ENCODE assay signal across 25 cellular contexts in genomic region chr6:122621638-122622037, GRCh38. TPM values are rescaled to one million over a fixed set of nuclear protein-coding genes. Genes with fewer than 3 reads are reported as not detected.
DNase-seq lines count a peak whose midpoint lies in the region; TF ChIP-seq lines count a peak whose summit lies in the region.
"Had no signal": no experiment of that assay in that cellular context is flagged by ENCODE, and none has a peak within 500 bp of the region (broad histone marks: within the 10 kb centered on the region; RNA-seq: fewer than 3 reads in every experiment).

No MANE protein-coding gene starts in this region.

- H3K4me1 ChIP-seq in GM23248 (ENCODE audit: insufficient read depth) = no peaks in the 10 kb centered on the region
- H3K4me1 ChIP-seq: psoas muscle had no signal

- no peaks in the 10 kb centered on the region for H4K20me1 ChIP-seq in GM23248 (ENCODE audit: insufficient read depth)

- H3K27ac ChIP-seq in GM23248 = no peak overlapping the region
- H3K27ac ChIP-seq: HL-60, psoas muscle had no signal

- H3K4me1 Mint-ChIP-seq in progenitor cell of endocrine pancreas (ENCODE audit: low read depth) = peaks cover 24% of the 10 kb centered on the region
- H3K4me1 Mint-ChIP-seq: CD8-positive, alpha-beta memory T cell; memory B cell had no signal

- no peaks in the 10 kb centered on the region for H3F3A ChIP-seq in GM23248 (ENCODE audit: insufficient read depth)

- H3K36me3 Mint-ChIP-seq in progenitor cell of endocrine pancreas (ENCODE audit: insufficient read depth) = no peaks in the 10 kb centered on the region
- H3K36me3 Mint-ChIP-seq: activated naive CD4-positive, alpha-beta T cell treated with anti-CD3 and anti-CD28 coated beads, Interleukin-2, amount 50 U/mL, for 72 hours; CD8-positive, alpha-beta memory T cell; memory B cell had no signal

- H3K9me3 Mint-ChIP-seq in progenitor cell of endocrine pancreas (ENCODE audit: low read depth) = no peaks in the 10 kb centered on the region
- H3K9me3 Mint-ChIP-seq: activated naive CD4-positive, alpha-beta T cell treated with anti-CD3 and anti-CD28 coated beads, Interleukin-2, amount 50 U/mL, for 72 hours; activated T-helper 2 cell treated with anti-CD3 and anti-CD28 coated beads, Interferon-gamma antibody, Interleukin-2, Interleukin-4, amounts not matched to agents 10 μg/mL and 5 μg/mL and 100 μg/mL, durations not matched to agents 14 hours and 24 hours and 36 hours; H9; memory B cell had no signal

- in situ Hi-C loops in GM23248 (cut with MboI) = no loop called here

- H3K27me3 ChIP-seq in GM23248 (replicated peaks; ENCODE audit: insufficient read depth) = 0 out of 2 replicates have a peak, but pooled peaks cover 10% of the 10 kb centered on the region

- DNase-seq in NCI-H2171 treated with DMSO at 0.1 percent for 48 hours (lab: John Stamatoyannopoulos, UW) (peak; percentile 59), NCI-H2171 (lab: John Stamatoyannopoulos, UW) (no peak), NCI-H1436 treated with DMSO at 0.1 percent for 48 hours (lab: John Stamatoyannopoulos, UW) (peak; percentile 15), NCI-H69 (lab: John Stamatoyannopoulos, UW) (peak; percentile 96), progenitor cell of endocrine pancreas (ENCODE audit: low spot score, unreplicated experiment) (no peak), NOMO-1 treated with DMSO at 0.1 percent for 48 hours (lab: John Stamatoyannopoulos, UW; ENCODE audit: unreplicated experiment) (no peak), GM23248 (no peak), SIG-M5 (lab: John Stamatoyannopoulos, UW) (no peak)
- DNase-seq: activated CD4-positive, alpha-beta T cell treated with anti-CD3 and anti-CD28 coated beads, Interleukin-2, amount 50 U/mL, for 48 hours; activated CD4-positive, CD25-positive, alpha-beta regulatory T cell; activated CD8-positive, alpha-beta memory T cell treated with anti-CD3 and anti-CD28 coated beads, Interleukin-2, amount 50 U/mL, for 4 hours; anterior cingulate cortex; CD8-positive, alpha-beta memory T cell; cortex of kidney; foreskin melanocyte; H9; left colon; NCI-H1048; psoas muscle; T-helper 9 cell; trophoblast cell had no signal

- no peaks in the 10 kb centered on the region for H3K36me3 ChIP-seq in GM23248 (ENCODE audit: low read depth)

- no peaks in the 10 kb centered on the region for H3K27me3 Mint-ChIP-seq in progenitor cell of endocrine pancreas

- H3K9me3 ChIP-seq in GM23248 (ENCODE audit: low read depth) = no peaks in the 10 kb centered on the region
- H3K9me3 ChIP-seq: psoas muscle had no signal

- no peak overlapping the region for H3K4me2 ChIP-seq in GM23248 (ENCODE audit: unreplicated experiment)

- H3K9me2 ChIP-seq in GM23248 (ENCODE audit: insufficient read depth) = no peaks in the 10 kb centered on the region

- H3K4me3 Mint-ChIP-seq in progenitor cell of endocrine pancreas (ENCODE audit: low read depth) = no peak overlapping the region
- H3K4me3 Mint-ChIP-seq: CD8-positive, alpha-beta memory T cell; H9; memory B cell had no signal

- no peak for TF ChIP-seq CTCF in progenitor cell of endocrine pancreas (IDR thresholded peaks at IDR 0.05; ENCODE audit: unreplicated experiment)

- peak overlapping the region; percentile 54 for H3K27ac Mint-ChIP-seq in progenitor cell of endocrine pancreas
- H3K27ac Mint-ChIP-seq: activated naive CD4-positive, alpha-beta T cell treated with anti-CD3 and anti-CD28 coated beads, Interleukin-2, amount 50 U/mL, for 72 hours; activated T-helper 2 cell treated with anti-CD3 and anti-CD28 coated beads, Interferon-gamma antibody, Interleukin-2, Interleukin-4, amounts not matched to agents 10 μg/mL and 5 μg/mL and 100 μg/mL, durations not matched to agents 14 hours and 24 hours and 36 hours; CD8-positive, alpha-beta memory T cell; memory B cell had no signal

- 9 to 20% methylated on average over 2 of the region's 2 CpGs for WGBS in GM23248 (ENCODE audit: low coverage in 1 of 2, low lambda C conversion rate in 2 of 2, missing lambda C conversion rate in 2 of 2), 2 experiments

- H3K79me2 ChIP-seq in GM23248 (ENCODE audit: insufficient read depth) = no peaks in the 10 kb centered on the region

- no peak overlapping the region for H2AFZ ChIP-seq in GM23248

- no peak overlapping the region for H3K9ac ChIP-seq in GM23248

- no peak overlapping the region for H3K4me3 ChIP-seq in GM23248
- H3K4me3 ChIP-seq: psoas muscle had no signal

RNA-seq across cellular contexts. Expression of gene PKIB, which starts 11.4 kb away (rescaled TPM):
- 44.8 and 56.9 TPM in 2 replicates for total RNA-seq in progenitor cell of endocrine pancreas
- 1.3 TPM in 1 of 2 replicates, not detected in the other for total RNA-seq in GM23248 (2014; rRNA removed; shearing (Covaris generic))
- 0.40 and 0.77 TPM in 2 replicates for polyA plus RNA-seq in GM23248 (2016; fragmentation: Nextera tagmentation; extraction: Ambion mirVana)

Comparison
In these comparisons a context has a peak if more than half of its experiments do, and no peak if none do; other contexts are left out.
1. DNase-seq: peak in NCI-H2171 treated with DMSO at 0.1 percent for 48 hours (single experiment), NCI-H1436 treated with DMSO at 0.1 percent for 48 hours (single experiment) and NCI-H69 (single experiment); none in NCI-H2171 (single experiment), progenitor cell of endocrine pancreas (single experiment), NOMO-1 treated with DMSO at 0.1 percent for 48 hours (single experiment), GM23248 (single experiment) and SIG-M5 (single experiment).
2. RNA of gene PKIB, which starts 11.4 kb away (total RNA-seq): 44.8 to 56.9 TPM in progenitor cell of endocrine pancreas; 1.3 TPM in GM23248; every median in the first group is over 10 times any median in the second.